9 cellular contexts compared by ENCODE assay signal in the genomic region with DNA sequence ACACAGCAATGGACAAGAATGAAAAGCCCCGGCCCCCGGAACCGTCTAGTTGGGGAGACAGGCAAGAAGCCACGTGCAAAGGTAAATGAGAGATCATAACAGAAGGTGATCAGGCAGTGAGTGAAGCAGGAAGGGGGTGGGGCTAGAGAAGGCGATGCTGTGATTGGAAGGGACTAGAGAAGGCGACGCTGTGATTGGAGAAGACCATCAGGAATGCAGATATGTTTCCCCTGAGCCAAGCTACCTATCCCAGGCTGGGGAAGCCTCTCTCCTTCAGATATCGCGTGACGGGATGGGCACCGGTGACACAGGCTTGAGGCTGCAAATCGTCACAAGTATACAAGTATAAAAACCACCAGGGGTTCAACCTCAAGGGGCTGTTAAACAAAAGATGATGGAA. TPM values are rescaled to one million over a fixed set of nuclear protein-coding genes. Genes with fewer than 3 reads are reported as not detected.
DNase-seq lines count a peak whose midpoint lies in the region; ATAC-seq and TF ChIP-seq lines count a peak whose summit lies in the region.
"Had no signal": no experiment of that assay in that cellular context is flagged by ENCODE, and none has a peak within 500 bp of the region (broad histone marks: within the 10 kb centered on the region; RNA-seq: fewer than 3 reads in every experiment).

No MANE protein-coding gene starts in this region.

- no peaks in the 10 kb centered on the region for H3K27me3 Mint-ChIP-seq in WTC11 (ENCODE audit: low read depth)

- peaks cover 15% of the 10 kb centered on the region for H3K4me1 ChIP-seq in suprapubic skin

- peaks cover 44% of the 10 kb centered on the region for H3K36me3 ChIP-seq in suprapubic skin

- H3K4me1 Mint-ChIP-seq in WTC11 = peaks cover 12% of the 10 kb centered on the region

- POLR2A ChIA-PET in WTC11 (lab: Charles Lee) = interaction anchor here (0.6 to 1.0 kb wide), 3 partner anchors 21 to 1177 kb away, joined by 3 to 4 read pairs (median 4); no protein-coding TSS in a partner anchor

- CTCF ChIA-PET in WTC11 (lab: Charles Lee) = interaction anchor here (0.6 to 2.6 kb wide), 11 partner anchors 12 to 107 kb away, joined by 3 to 11 read pairs (median 5); a partner anchor contains a TSS

- H3K27ac ChIP-seq in suprapubic skin = peak overlapping the region; percentile 6
- H3K27ac ChIP-seq: thoracic aorta had no signal

- no peak for TF ChIP-seq CTCF in WTC11 (IDR thresholded peaks at IDR 0.05)
- TF ChIP-seq CTCF in fibroblast of pulmonary artery (IDR thresholded peaks at IDR 0.05; ENCODE audit: low read length, missing control alignments) = no peak
- TF ChIP-seq CTCF in suprapubic skin (IDR thresholded peaks at IDR 0.05) = no peak

- peaks cover 5% of the 10 kb centered on the region for H3K36me3 Mint-ChIP-seq in WTC11

- peak overlapping the region; percentile 94 for H3K27ac Mint-ChIP-seq in WTC11

- H3K9me3 ChIP-seq in suprapubic skin = no peaks in the 10 kb centered on the region
- H3K9me3 ChIP-seq: thoracic aorta had no signal

- H3K4me3 ChIP-seq in fibroblast of pulmonary artery (replicated peaks; ENCODE audit: low read depth, low read length) (no peak overlapping the region), suprapubic skin (no peak overlapping the region)
- H3K4me3 ChIP-seq: thoracic aorta had no signal

- peak overlapping the region; percentile 48 for H3K4me3 Mint-ChIP-seq in WTC11

- no peaks in the 10 kb centered on the region for H3K27me3 ChIP-seq in suprapubic skin

- DNase-seq in activated T-cell treated with anti-CD3 and anti-CD28 coated beads, Interleukin-2, amount 50 U/mL, for 1 hour = peak; percentile 47
- no peak for DNase-seq in activated T-cell treated with anti-CD3 and anti-CD28 coated beads, Interleukin-2, amount 50 U/mL, for 48 hours
- DNase-seq in WTC11 (ENCODE audit: low spot score) (peak; percentile 84), fibroblast of pulmonary artery (ENCODE audit: low read depth) (peak; percentile 23), suprapubic skin (ENCODE audit: low spot score in 2 of 2) (no peak), KG1 (lab: John Stamatoyannopoulos, UW) (no peak), D341Med (ENCODE audit: low spot score) (no peak)

- no peak for TF ChIP-seq EP300 in suprapubic skin (IDR thresholded peaks at IDR 0.05)

- TF ChIP-seq POLR2A in suprapubic skin (IDR thresholded peaks at IDR 0.05) = no peak

- H3K9me3 Mint-ChIP-seq in WTC11 = no peaks in the 10 kb centered on the region

- ATAC-seq in WTC11 = peak; percentile 75
- no peak for ATAC-seq in GM21423 (IDR thresholded peaks at IDR 0.05; ENCODE audit: unreplicated experiment)

- 41% methylated on average over 12 of the region's 12 CpGs for WGBS in suprapubic skin

TF ChIP-seq in WTC11, 78 proteins besides CTCF, POLR2A, EP300 and RAD21:
- no peak for TF ChIP-seq FOXP1 (CRISPR knock-in tag; IDR thresholded peaks at IDR 0.05; ENCODE audit: borderline replicate concordance)
- no peak for TF ChIP-seq NR1H2 (CRISPR knock-in tag; IDR thresholded peaks at IDR 0.05)
- peak; percentile 68; the same call in 1 of the 2 replicates for TF ChIP-seq NFYB (CRISPR knock-in tag; conservative IDR thresholded peaks at IDR 0.05; ENCODE audit: low read depth)
- no peak for TF ChIP-seq ZNF138 (CRISPR knock-in tag; conservative IDR thresholded peaks at IDR 0.05)
- TF ChIP-seq, protein P1, sequence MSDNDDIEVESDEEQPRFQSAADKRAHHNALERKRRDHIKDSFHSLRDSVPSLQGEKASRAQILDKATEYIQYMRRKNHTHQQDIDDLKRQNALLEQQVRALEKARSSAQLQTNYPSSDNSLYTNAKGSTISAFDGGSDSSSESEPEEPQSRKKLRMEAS (CRISPR knock-in tag; IDR thresholded peaks at IDR 0.05) = peak; percentile 71

RNA-seq across cellular contexts. Expression of a gene that starts 21.8 kb away (rescaled TPM):
- total RNA-seq in WTC11 (2021) (82.9 to 89.0 TPM (median 83.3 TPM) in 3 replicates), suprapubic skin (10 to 100 TPM; 38.3 to 52.3 (median 46.2) TPM)

RNA-seq across cellular contexts. Expression of a gene that starts 32.0 kb away (rescaled TPM):
- total RNA-seq in WTC11 (2021) (20.4 to 23.2 TPM (median 21.4 TPM) in 3 replicates), suprapubic skin (10 to 100 TPM in 2 of 4 donors, 1 to 10 TPM in 2; 6.8 to 13.2 (median 10.1) TPM)

RNA-seq across cellular contexts. Expression of a gene that starts 35.9 kb away (rescaled TPM):
- total RNA-seq in WTC11 (2021) = 1.1 to 1.4 TPM (median 1.4 TPM) in 3 replicates
- total RNA-seq in suprapubic skin = 10 to 100 TPM in 1 of 4 donors, 1 to 10 TPM in 3; 2.3 to 10.6 (median 5.7) TPM

RNA-seq across cellular contexts. Expression of a gene that starts 53.9 kb away (rescaled TPM):
- total RNA-seq in WTC11 (2021) = not detected in 3 replicates
- not detected for total RNA-seq in suprapubic skin
- total RNA-seq: thoracic aorta had no signal

RNA-seq across cellular contexts. Expression of a gene that starts 57.5 kb away (rescaled TPM):
- 11.8 to 12.2 TPM (median 12.0 TPM) in 3 replicates for total RNA-seq in WTC11 (2021)
- 1 to 10 TPM in 3 of 4 donors, under 1 TPM in 1; 0.76 to 2.5 (median 1.5) TPM for total RNA-seq in suprapubic skin

Comparison
In these comparisons a context has a peak if more than half of its experiments do, and no peak if none do; other contexts are left out.
1. DNase-seq: peak in activated T-cell treated with anti-CD3 and anti-CD28 coated beads, Interleukin-2, amount 50 U/mL, for 1 hour (single experiment), WTC11 (single experiment) and fibroblast of pulmonary artery (single experiment); none in activated T-cell treated with anti-CD3 and anti-CD28 coated beads, Interleukin-2, amount 50 U/mL, for 48 hours (0 of 2), suprapubic skin (0 of 2), KG1 (single experiment) and D341Med (single experiment).